9 cellular contexts compared by ENCODE assay signal in the genomic region with DNA sequence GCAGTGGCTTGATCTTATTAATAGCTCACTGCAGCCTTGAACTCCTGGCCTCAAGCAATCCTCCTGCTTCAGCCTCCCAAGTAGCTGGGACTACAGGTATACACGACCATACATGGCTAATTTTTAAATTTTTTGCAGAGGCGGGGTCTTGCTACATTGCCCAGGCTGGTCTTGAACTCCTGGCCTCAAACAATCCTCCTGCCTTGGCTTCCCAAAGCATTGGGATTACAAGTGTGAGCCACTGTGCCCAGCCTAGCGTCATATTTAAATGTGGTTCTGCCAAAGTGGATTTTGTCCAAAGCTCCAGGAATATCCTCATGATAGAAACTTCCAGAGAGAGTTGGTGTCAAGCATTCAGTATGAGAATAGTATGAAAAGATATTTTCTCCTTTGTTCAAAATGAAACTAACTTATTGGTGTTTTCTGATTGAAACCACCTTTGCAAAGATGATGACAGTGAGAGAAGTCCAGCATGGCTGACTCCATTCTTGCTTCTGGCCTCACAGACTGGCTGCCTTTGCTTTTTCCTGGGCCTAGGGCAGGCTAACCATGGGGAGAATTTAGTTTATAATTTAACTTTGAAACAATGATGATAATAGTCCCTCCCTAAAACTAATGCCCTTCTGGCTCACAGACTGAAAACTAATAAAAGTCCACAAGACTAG.
DNase-seq lines count a peak whose midpoint lies in the region; ATAC-seq lines count a peak whose summit lies in the region.
"Had no signal": no experiment of that assay in that cellular context is flagged by ENCODE, and none has a peak within 500 bp of the region (broad histone marks: within the 10 kb centered on the region; RNA-seq: fewer than 3 reads in every experiment).

No MANE protein-coding gene starts in this region.

- no peaks in the 10 kb centered on the region for H3K4me1 ChIP-seq in muscle layer of duodenum (ENCODE audit: control insufficient read depth in 1 of 2, insufficient read depth in 2 of 2, low read length in 2 of 2)

- peaks cover 14% of the 10 kb centered on the region for H3K9me3 Mint-ChIP-seq in T-helper 1 cell treated with Interleukin-12 subunit alpha and Interleukin-12 subunit beta and Interleukin-4 antibody, amounts not matched to agents 30 μg/mL and 1 μg/mL, for 36 hours

- peak overlapping the region; percentile 96 for H3K27ac Mint-ChIP-seq in T-helper 1 cell treated with Interleukin-12 subunit alpha and Interleukin-12 subunit beta and Interleukin-4 antibody, amounts not matched to agents 30 μg/mL and 1 μg/mL, for 36 hours

- peaks cover 33% of the 10 kb centered on the region for H3K4me1 Mint-ChIP-seq in T-helper 1 cell treated with Interleukin-12 subunit alpha and Interleukin-12 subunit beta and Interleukin-4 antibody, amounts not matched to agents 30 μg/mL and 1 μg/mL, for 36 hours (ENCODE audit: low read depth)

- H3K27ac ChIP-seq in muscle layer of duodenum (ENCODE audit: low read length), result peak overlapping the region; percentile 25

- DNase-seq in AG08396 (ENCODE audit: low spot score), result no peak
- DNase-seq in NCI-H82 treated with DMSO at 0.1 percent for 48 hours (lab: John Stamatoyannopoulos, UW; ENCODE audit: unreplicated experiment), result no peak
- no peak for DNase-seq in hepatic stellate cell (ENCODE audit: low spot score)
- DNase-seq: central memory CD4-positive, alpha-beta T cell; hippocampal formation had no signal

- no peak overlapping the region for H3K4me3 Mint-ChIP-seq in T-helper 1 cell treated with Interleukin-12 subunit alpha and Interleukin-12 subunit beta and Interleukin-4 antibody, amounts not matched to agents 30 μg/mL and 1 μg/mL, for 36 hours

- peak; percentile 25 for ATAC-seq in GM19023 (IDR thresholded peaks at IDR 0.05; ENCODE audit: unreplicated experiment)
- peak; percentile 5 for ATAC-seq in HG02571 (IDR thresholded peaks at IDR 0.05; ENCODE audit: unreplicated experiment)

- H3K36me3 Mint-ChIP-seq in T-helper 1 cell treated with Interleukin-12 subunit alpha and Interleukin-12 subunit beta and Interleukin-4 antibody, amounts not matched to agents 30 μg/mL and 1 μg/mL, for 36 hours (ENCODE audit: low read depth), result peaks cover 42% of the 10 kb centered on the region

- no peaks in the 10 kb centered on the region for H3K9me3 ChIP-seq in muscle layer of duodenum (ENCODE audit: control insufficient read depth in 1 of 2, low read length in 2 of 2)

- H3K27me3 ChIP-seq in muscle layer of duodenum (ENCODE audit: low read depth, low read length), result no peaks in the 10 kb centered on the region

- H3K27me3 Mint-ChIP-seq in T-helper 1 cell treated with Interleukin-12 subunit alpha and Interleukin-12 subunit beta and Interleukin-4 antibody, amounts not matched to agents 30 μg/mL and 1 μg/mL, for 36 hours (ENCODE audit: low read depth), result no peaks in the 10 kb centered on the region

- peaks cover 3 to 5% of the 10 kb centered on the region in 2 donors for H3K36me3 ChIP-seq in muscle layer of duodenum (ENCODE audit: control insufficient read depth in 1 of 2, insufficient read depth in 2 of 2, low read length in 2 of 2)

- no peak overlapping the region for H3K4me3 ChIP-seq in muscle layer of duodenum (ENCODE audit: low read depth in 1 of 2, low read length in 2 of 2)
